In the genomic region with DNA sequence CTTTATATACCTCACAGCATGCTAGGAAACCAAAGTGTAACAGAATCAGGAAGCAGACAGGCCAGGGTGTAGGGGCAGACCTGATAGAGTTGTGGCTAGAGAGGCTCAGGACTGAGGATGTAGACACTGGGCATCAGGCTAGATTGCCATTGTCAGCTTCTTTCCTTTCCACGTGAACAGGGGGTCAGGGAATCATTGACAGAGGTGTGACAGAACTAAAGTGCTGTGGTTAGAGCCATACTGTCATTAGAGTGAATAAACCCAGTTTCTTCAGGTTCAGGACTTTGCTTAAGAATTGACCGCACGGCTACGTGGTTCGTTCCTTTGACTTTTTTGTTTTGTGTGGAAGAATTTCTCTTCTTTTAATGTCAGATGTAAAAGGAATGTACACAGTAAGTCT, we compare ENCODE assay signal across 23 cellular contexts.
"Had no signal": no experiment of that assay in that cellular context is flagged by ENCODE, and none has a peak within 500 bp of the region (broad histone marks: within the 10 kb centered on the region; RNA-seq: fewer than 3 reads in every experiment).

No MANE protein-coding gene starts in this region.

- H3K27ac ChIP-seq: body of pancreas, colonic mucosa, parathyroid adenoma had no signal

- DNase-seq: activated CD4-positive, alpha-beta T cell treated with anti-CD3 and anti-CD28 coated beads, Interleukin-2, amount 10 ng/mL, durations not matched to agents 24 days and 14 days; activated CD4-positive, CD25-positive, alpha-beta regulatory T cell; activated CD8-positive, alpha-beta T cell treated with anti-CD3 and anti-CD28 coated beads for 36 hours; activated naive CD4-positive, alpha-beta T cell; activated naive CD8-positive, alpha-beta T cell treated with anti-CD3 and anti-CD28 coated beads for 36 hours; activated T-cell treated with anti-CD3 and anti-CD28 coated beads, Interleukin-2, amount 50 U/mL, for 1 hour; amniotic stem cell; body of pancreas; central memory CD4-positive, alpha-beta T cell; colonic mucosa; heart right ventricle; mesenchymal stem cell; naive thymus-derived CD4-positive, alpha-beta T cell; stimulated activated CD4-positive, alpha-beta T cell treated with anti-CD3 and anti-CD28 coated beads, Interleukin-12 subunit alpha, Interleukin-12 subunit beta, amount 100 ng/mL, for 4 hours; stimulated activated CD4-positive, alpha-beta T cell treated with anti-CD3 and anti-CD28 coated beads, Interleukin-2, amount 100 ng/mL, for 24 hours; stimulated activated naive CD4-positive, alpha-beta T cell treated with Interleukin-2 at 50 U/mL for 16 hours; T-helper 1 cell; T1000 had no signal

- H3K27me3 ChIP-seq: body of pancreas, colonic mucosa, heart right ventricle had no signal

- H3K9ac ChIP-seq: parathyroid adenoma had no signal

- H2AFZ ChIP-seq: parathyroid adenoma had no signal

- H3K4me1 ChIP-seq: colonic mucosa, parathyroid adenoma had no signal

- H3K27me3 Mint-ChIP-seq: type B pancreatic cell had no signal

- H3K4me3 Mint-ChIP-seq: activated CD4-positive, alpha-beta T cell treated with anti-CD3 and anti-CD28 coated beads, Interleukin-2, amount 10 ng/mL, durations not matched to agents 24 days and 14 days; activated CD8-positive, alpha-beta T cell treated with anti-CD3 and anti-CD28 coated beads for 36 hours; activated naive CD8-positive, alpha-beta T cell treated with anti-CD3 and anti-CD28 coated beads for 36 hours; activated T-helper 17 cell treated with anti-CD3 and anti-CD28 coated beads, Interleukin-2, amount 50 U/mL, for 72 hours; naive thymus-derived CD4-positive, alpha-beta T cell; type B pancreatic cell had no signal

- H3K36me3 ChIP-seq: colonic mucosa had no signal

- FAIRE-seq: endometrium had no signal

- H3K9me3 ChIP-seq: body of pancreas, colonic mucosa, heart right ventricle had no signal

- H3K27ac Mint-ChIP-seq: activated CD4-positive, alpha-beta T cell treated with anti-CD3 and anti-CD28 coated beads, Interleukin-2, amount 10 ng/mL, durations not matched to agents 24 days and 14 days; activated CD8-positive, alpha-beta T cell treated with anti-CD3 and anti-CD28 coated beads for 36 hours; activated naive CD8-positive, alpha-beta T cell treated with anti-CD3 and anti-CD28 coated beads for 36 hours; activated T-helper 17 cell treated with anti-CD3 and anti-CD28 coated beads, Interleukin-2, amount 50 U/mL, for 72 hours; type B pancreatic cell had no signal

- ATAC-seq: activated CD8-positive, alpha-beta T cell treated with anti-CD3 and anti-CD28 coated beads for 36 hours; activated T-helper 17 cell treated with anti-CD3 and anti-CD28 coated beads, Interleukin-2, amount 50 U/mL, for 72 hours; body of pancreas; naive thymus-derived CD4-positive, alpha-beta T cell; SK-N-SH treated with all-trans-retinoic acid at 6 μM for 48 hours had no signal

- H3K9me3 Mint-ChIP-seq: activated CD8-positive, alpha-beta T cell treated with anti-CD3 and anti-CD28 coated beads for 36 hours; activated naive CD8-positive, alpha-beta T cell treated with anti-CD3 and anti-CD28 coated beads for 36 hours; activated T-helper 17 cell treated with anti-CD3 and anti-CD28 coated beads, Interleukin-2, amount 50 U/mL, for 72 hours; type B pancreatic cell had no signal

- H3K79me2 ChIP-seq: parathyroid adenoma had no signal

- H3K4me3 ChIP-seq: body of pancreas, colonic mucosa, heart right ventricle had no signal

- H3K36me3 Mint-ChIP-seq: activated naive CD8-positive, alpha-beta T cell treated with anti-CD3 and anti-CD28 coated beads for 36 hours; naive thymus-derived CD4-positive, alpha-beta T cell had no signal
